In the genomic region with DNA sequence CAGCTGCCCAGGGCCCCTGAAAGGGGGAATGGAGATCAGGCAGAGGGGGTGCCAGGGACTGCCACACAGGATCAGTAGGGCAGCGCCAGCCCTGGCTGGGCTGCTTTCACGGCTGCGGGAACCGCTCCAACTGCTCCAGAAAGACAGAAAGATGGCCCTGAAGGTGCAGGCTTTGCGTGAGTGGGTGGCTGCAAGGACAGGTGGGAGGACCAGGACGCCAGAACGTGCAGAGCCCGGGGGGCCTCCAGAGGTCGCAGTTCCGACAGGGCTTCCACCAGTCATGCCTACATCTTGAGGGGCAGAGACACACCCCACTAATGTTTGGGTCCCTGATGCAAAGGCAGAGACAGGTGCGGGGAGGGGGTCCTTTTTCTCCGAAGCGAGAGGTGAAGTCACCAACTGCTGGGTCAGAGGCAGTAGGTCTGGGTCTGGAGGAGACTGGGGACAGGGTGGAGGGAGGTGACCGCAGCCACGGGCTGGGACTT, we compare ENCODE assay signal across 8 cellular contexts. TPM values are rescaled to one million over a fixed set of nuclear protein-coding genes. Genes with fewer than 3 reads are reported as not detected.
DNase-seq lines count a peak whose midpoint lies in the region; ATAC-seq and TF ChIP-seq lines count a peak whose summit lies in the region.

No MANE protein-coding gene starts in this region.

- H3K4me3 ChIP-seq in AG04449 (ENCODE audit: low read depth, low read length) (peak overlapping the region; percentile 83), fibroblast of villous mesenchyme (ENCODE audit: low read depth, low read length) (peak overlapping the region; percentile 96), retinal pigment epithelial cell (ENCODE audit: low read length) (peak overlapping the region; percentile 37)

- DNase-seq in AG04449 (ENCODE audit: low read depth, low spot score) (no peak), fibroblast of villous mesenchyme (ENCODE audit: low read depth) (no peak), retinal pigment epithelial cell (ENCODE audit: low read depth) (no peak), mesenteric fat pad (ENCODE audit: low spot score) (no peak), DMS153 (lab: John Stamatoyannopoulos, UW) (no peak)
- no peak for DNase-seq in stimulated activated CD4-positive, alpha-beta T cell treated with anti-CD3 and anti-CD28 coated beads, Interleukin-4, amount 100 ng/mL, for 4 hours

- ATAC-seq in GM21360 (IDR thresholded peaks at IDR 0.05; ENCODE audit: unreplicated experiment), result peak; percentile 9
- peak; percentile 3; the same call in 2 of the 3 replicates for ATAC-seq in SK-N-SH treated with all-trans-retinoic acid at 6 μM for 48 hours

- TF ChIP-seq CTCF in AG04449 (IDR thresholded peaks at IDR 0.05; ENCODE audit: insufficient read depth, low read length, missing control alignments) (no peak), fibroblast of villous mesenchyme (IDR thresholded peaks at IDR 0.05; ENCODE audit: insufficient read depth, low read depth, low read length) (no peak), retinal pigment epithelial cell (conservative IDR thresholded peaks at IDR 0.05; ENCODE audit: low read depth, low read length) (peak; percentile 12)

- CTCF ChIA-PET in AG04449 (lab: Yijun Ruan, JAX), result interaction anchor here (0.6 to 4.9 kb wide), 4 partner anchors 12 to 30 kb away, joined by 3 to 33 read pairs (median 4); no protein-coding TSS in a partner anchor

- POLR2A ChIA-PET in AG04449 (lab: Yijun Ruan, JAX), result no interaction called here

TF ChIP-seq in SK-N-SH treated with all-trans-retinoic acid at 6 μM for 48 hours, 23 proteins besides CTCF, POLR2A, EP300 and RAD21:
- TF ChIP-seq, protein P1, sequence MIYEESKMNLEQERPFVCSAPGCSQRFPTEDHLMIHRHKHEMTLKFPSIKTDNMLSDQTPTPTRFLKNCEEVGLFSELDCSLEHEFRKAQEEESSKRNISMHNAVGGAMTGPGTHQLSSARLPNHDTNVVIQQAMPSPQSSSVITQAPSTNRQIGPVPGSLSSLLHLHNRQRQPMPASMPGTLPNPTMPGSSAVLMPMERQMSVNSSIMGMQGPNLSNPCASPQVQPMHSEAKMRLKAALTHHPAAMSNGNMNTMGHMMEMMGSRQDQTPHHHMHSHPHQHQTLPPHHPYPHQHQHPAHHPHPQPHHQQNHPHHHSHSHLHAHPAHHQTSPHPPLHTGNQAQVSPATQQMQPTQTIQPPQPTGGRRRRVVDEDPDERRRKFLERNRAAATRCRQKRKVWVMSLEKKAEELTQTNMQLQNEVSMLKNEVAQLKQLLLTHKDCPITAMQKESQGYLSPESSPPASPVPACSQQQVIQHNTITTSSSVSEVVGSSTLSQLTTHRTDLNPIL (CRISPR knock-in tag; IDR thresholded peaks at IDR 0.05; ENCODE audit: low read depth), result no peak
- TF ChIP-seq, protein P2, sequence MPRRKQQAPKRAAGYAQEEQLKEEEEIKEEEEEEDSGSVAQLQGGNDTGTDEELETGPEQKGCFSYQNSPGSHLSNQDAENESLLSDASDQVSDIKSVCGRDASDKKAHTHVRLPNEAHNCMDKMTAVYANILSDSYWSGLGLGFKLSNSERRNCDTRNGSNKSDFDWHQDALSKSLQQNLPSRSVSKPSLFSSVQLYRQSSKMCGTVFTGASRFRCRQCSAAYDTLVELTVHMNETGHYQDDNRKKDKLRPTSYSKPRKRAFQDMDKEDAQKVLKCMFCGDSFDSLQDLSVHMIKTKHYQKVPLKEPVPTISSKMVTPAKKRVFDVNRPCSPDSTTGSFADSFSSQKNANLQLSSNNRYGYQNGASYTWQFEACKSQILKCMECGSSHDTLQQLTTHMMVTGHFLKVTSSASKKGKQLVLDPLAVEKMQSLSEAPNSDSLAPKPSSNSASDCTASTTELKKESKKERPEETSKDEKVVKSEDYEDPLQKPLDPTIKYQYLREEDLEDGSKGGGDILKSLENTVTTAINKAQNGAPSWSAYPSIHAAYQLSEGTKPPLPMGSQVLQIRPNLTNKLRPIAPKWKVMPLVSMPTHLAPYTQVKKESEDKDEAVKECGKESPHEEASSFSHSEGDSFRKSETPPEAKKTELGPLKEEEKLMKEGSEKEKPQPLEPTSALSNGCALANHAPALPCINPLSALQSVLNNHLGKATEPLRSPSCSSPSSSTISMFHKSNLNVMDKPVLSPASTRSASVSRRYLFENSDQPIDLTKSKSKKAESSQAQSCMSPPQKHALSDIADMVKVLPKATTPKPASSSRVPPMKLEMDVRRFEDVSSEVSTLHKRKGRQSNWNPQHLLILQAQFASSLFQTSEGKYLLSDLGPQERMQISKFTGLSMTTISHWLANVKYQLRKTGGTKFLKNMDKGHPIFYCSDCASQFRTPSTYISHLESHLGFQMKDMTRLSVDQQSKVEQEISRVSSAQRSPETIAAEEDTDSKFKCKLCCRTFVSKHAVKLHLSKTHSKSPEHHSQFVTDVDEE (CRISPR knock-in tag; IDR thresholded peaks at IDR 0.05), result no peak
- TF ChIP-seq ZC3H10 (CRISPR knock-in tag; IDR thresholded peaks at IDR 0.05) (no peak), BACH2 (CRISPR knock-in tag; IDR thresholded peaks at IDR 0.05; ENCODE audit: borderline replicate concordance) (no peak), RARB (CRISPR knock-in tag; IDR thresholded peaks at IDR 0.05) (no peak), PPARA (CRISPR knock-in tag; IDR thresholded peaks at IDR 0.05; ENCODE audit: borderline replicate concordance) (no peak), ZNF70 (CRISPR knock-in tag; IDR thresholded peaks at IDR 0.05) (no peak), TCF4 (CRISPR knock-in tag; IDR thresholded peaks at IDR 0.05; ENCODE audit: borderline replicate concordance) (no peak), ZNF565 (CRISPR knock-in tag; conservative IDR thresholded peaks at IDR 0.05; ENCODE audit: low read depth) (no peak), CSDC2 (CRISPR knock-in tag; IDR thresholded peaks at IDR 0.05) (no peak), ZFP3 (CRISPR knock-in tag; IDR thresholded peaks at IDR 0.05) (no peak), GLIS3 (CRISPR knock-in tag; IDR thresholded peaks at IDR 0.05) (no peak), ESRRG (CRISPR knock-in tag; IDR thresholded peaks at IDR 0.05) (no peak)
- TF ChIP-seq, protein P3, sequence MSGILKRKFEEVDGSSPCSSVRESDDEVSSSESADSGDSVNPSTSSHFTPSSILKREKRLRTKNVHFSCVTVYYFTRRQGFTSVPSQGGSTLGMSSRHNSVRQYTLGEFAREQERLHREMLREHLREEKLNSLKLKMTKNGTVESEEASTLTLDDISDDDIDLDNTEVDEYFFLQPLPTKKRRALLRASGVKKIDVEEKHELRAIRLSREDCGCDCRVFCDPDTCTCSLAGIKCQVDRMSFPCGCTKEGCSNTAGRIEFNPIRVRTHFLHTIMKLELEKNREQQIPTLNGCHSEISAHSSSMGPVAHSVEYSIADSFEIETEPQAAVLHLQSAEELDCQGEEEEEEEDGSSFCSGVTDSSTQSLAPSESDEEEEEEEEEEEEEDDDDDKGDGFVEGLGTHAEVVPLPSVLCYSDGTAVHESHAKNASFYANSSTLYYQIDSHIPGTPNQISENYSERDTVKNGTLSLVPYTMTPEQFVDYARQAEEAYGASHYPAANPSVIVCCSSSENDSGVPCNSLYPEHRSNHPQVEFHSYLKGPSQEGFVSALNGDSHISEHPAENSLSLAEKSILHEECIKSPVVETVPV (CRISPR knock-in tag; IDR thresholded peaks at IDR 0.05), result no peak
TF ChIP-seq in SK-N-SH treated with all-trans-retinoic acid at 6 μM for 48 hours: peak in this region for 0.

RNA-seq across cellular contexts. Expression of a gene that starts 0.8 kb away (rescaled TPM):
- total RNA-seq in fibroblast of villous mesenchyme (20.0 and 23.3 TPM in 2 replicates), mesenteric fat pad (203 TPM)

RNA-seq across cellular contexts. Expression of a gene that starts 7.2 kb away (rescaled TPM):
- 31.1 and 45.7 TPM in 2 replicates for total RNA-seq in fibroblast of villous mesenchyme
- total RNA-seq in mesenteric fat pad, result 45.3 TPM

RNA-seq across cellular contexts. Expression of a gene that starts 18.2 kb away (rescaled TPM):
- total RNA-seq in fibroblast of villous mesenchyme (not detected in 2 replicates), mesenteric fat pad (not detected)

RNA-seq across cellular contexts. Expression of a gene that starts 24.9 kb away (rescaled TPM):
- total RNA-seq in fibroblast of villous mesenchyme, result 26.7 and 37.1 TPM in 2 replicates
- total RNA-seq in mesenteric fat pad, result 43.0 TPM

RNA-seq across cellular contexts. Expression of a gene that starts 38.0 kb away (rescaled TPM):
- total RNA-seq in fibroblast of villous mesenchyme, result 15.5 and 19.4 TPM in 2 replicates
- 24.9 TPM for total RNA-seq in mesenteric fat pad

Comparison
In these comparisons a context has a peak if more than half of its experiments do, and no peak if none do; other contexts are left out.
1. H3K4me3 ChIP-seq: peak in every context shown above with its lines; median percentile 96 in fibroblast of villous mesenchyme; 83 in AG04449; 37 in retinal pigment epithelial cell.